ENCODE assay signal across 10 cellular contexts in genomic region chr7:2759736-2760097, GRCh38.
DNase-seq lines count a peak whose midpoint lies in the region; ATAC-seq and TF ChIP-seq lines count a peak whose summit lies in the region.
"Had no signal": no experiment of that assay in that cellular context is flagged by ENCODE, and none has a peak within 500 bp of the region (broad histone marks: within the 10 kb centered on the region; RNA-seq: fewer than 3 reads in every experiment).

No MANE protein-coding gene starts in this region.

- ATAC-seq in DND-41 (ENCODE audit: insufficient read depth, low read depth) (no peak), GM19463 (IDR thresholded peaks at IDR 0.05; ENCODE audit: unreplicated experiment) (no peak), HG03039 (IDR thresholded peaks at IDR 0.05; ENCODE audit: unreplicated experiment) (no peak), HG03097 (IDR thresholded peaks at IDR 0.05; ENCODE audit: low FRiP score, unreplicated experiment) (no peak)

- H4K20me1 ChIP-seq in DND-41 (ENCODE audit: insufficient read depth, low read length), result peaks cover 21% of the 10 kb centered on the region; the same call in 1 of the 2 replicates
- no peaks in the 10 kb centered on the region for H4K20me1 ChIP-seq in OCI-LY3 (ENCODE audit: insufficient read depth, low read length)
- no peaks in the 10 kb centered on the region for H4K20me1 ChIP-seq in fibroblast of lung (ENCODE audit: control insufficient read depth, extremely low read depth, insufficient read depth, low read length)

- H3K27ac ChIP-seq in DND-41 (ENCODE audit: low read length), result 0 out of 2 replicates have a peak overlapping the region, but pooled peaks have one; percentile 1
- H3K27ac ChIP-seq in OCI-LY3 (ENCODE audit: low read length), result no peak overlapping the region
- peak overlapping the region; percentile 91 for H3K27ac ChIP-seq in fibroblast of lung (ENCODE audit: insufficient read depth, low read length)
- H3K27ac ChIP-seq in rectal smooth muscle tissue (ENCODE audit: low read depth, low read length), result peak overlapping the region; percentile 77
- H3K27ac ChIP-seq: neutrophil had no signal

- DNase-seq in DND-41, result no peak
- DNase-seq in fibroblast of lung (ENCODE audit: low read depth in 2 of 2), result no peak
- no peak for DNase-seq in NCI-H82 treated with DMSO at 0.1 percent for 48 hours (lab: John Stamatoyannopoulos, UW; ENCODE audit: unreplicated experiment)

- H3K36me3 ChIP-seq in DND-41 (ENCODE audit: insufficient read depth, low read length) (peaks cover 13% of the 10 kb centered on the region; the same call in 1 of the 2 replicates), OCI-LY3 (replicated peaks; ENCODE audit: low read depth, low read length) (peaks cover 10% of the 10 kb centered on the region), fibroblast of lung (ENCODE audit: control insufficient read depth, insufficient read depth, low read length) (no peaks in the 10 kb centered on the region), rectal smooth muscle tissue (ENCODE audit: control insufficient read depth, insufficient read depth, low read length) (no peaks in the 10 kb centered on the region)
- H3K36me3 ChIP-seq: neutrophil, upper lobe of right lung had no signal

- H3K9ac ChIP-seq in DND-41 (ENCODE audit: low read depth, low read length) (no peak overlapping the region), OCI-LY3 (ENCODE audit: low read length) (0 out of 2 replicates have a peak overlapping the region, but pooled peaks have one; percentile 13), fibroblast of lung (ENCODE audit: insufficient read depth, low read length) (no peak overlapping the region), rectal smooth muscle tissue (ENCODE audit: low read length) (no peak overlapping the region)

- H3K4me2 ChIP-seq in DND-41 (ENCODE audit: insufficient read depth, low read length), result no peak overlapping the region
- H3K4me2 ChIP-seq in OCI-LY3 (ENCODE audit: low read length), result peak overlapping the region; percentile 58
- no peak overlapping the region for H3K4me2 ChIP-seq in fibroblast of lung (ENCODE audit: extremely low read depth, insufficient read depth, low read length)

- H2AFZ ChIP-seq in DND-41 (ENCODE audit: low read depth, low read length) (no peak overlapping the region), OCI-LY3 (ENCODE audit: low read depth, low read length) (no peak overlapping the region), fibroblast of lung (ENCODE audit: low read length) (no peak overlapping the region)

- no peaks in the 10 kb centered on the region for H3K79me2 ChIP-seq in DND-41 (ENCODE audit: insufficient read depth, low read length)
- peaks cover 8% of the 10 kb centered on the region; the same call in 1 of the 2 replicates for H3K79me2 ChIP-seq in OCI-LY3 (ENCODE audit: low read length)
- H3K79me2 ChIP-seq in fibroblast of lung (ENCODE audit: control insufficient read depth, insufficient read depth, low read length), result peaks cover 53% of the 10 kb centered on the region

- no peaks in the 10 kb centered on the region for H3K27me3 ChIP-seq in DND-41 (ENCODE audit: insufficient read depth, low read length, poor library complexity)
- H3K27me3 ChIP-seq in OCI-LY3 (ENCODE audit: low read depth, low read length), result no peaks in the 10 kb centered on the region
- H3K27me3 ChIP-seq in fibroblast of lung (ENCODE audit: control insufficient read depth, insufficient read depth, low read length), result no peaks in the 10 kb centered on the region
- H3K27me3 ChIP-seq in rectal smooth muscle tissue (ENCODE audit: control insufficient read depth, insufficient read depth, low read length), result no peaks in the 10 kb centered on the region
- H3K27me3 ChIP-seq: neutrophil, upper lobe of right lung had no signal

- H3K9me3 ChIP-seq in DND-41 (ENCODE audit: insufficient read depth, low read length, severe bottlenecking), result no peaks in the 10 kb centered on the region
- H3K9me3 ChIP-seq in OCI-LY3 (ENCODE audit: insufficient read depth, low read length), result no peaks in the 10 kb centered on the region
- H3K9me3 ChIP-seq in fibroblast of lung (ENCODE audit: control insufficient read depth, insufficient read depth, low read depth, low read length), result no peaks in the 10 kb centered on the region
- H3K9me3 ChIP-seq: neutrophil, upper lobe of right lung had no signal

- H3K4me1 ChIP-seq in DND-41 (ENCODE audit: insufficient read depth, low read length), result peaks cover 8% of the 10 kb centered on the region
- H3K4me1 ChIP-seq in OCI-LY3 (ENCODE audit: low read length), result peaks cover 40% of the 10 kb centered on the region
- peaks cover 58% of the 10 kb centered on the region for H3K4me1 ChIP-seq in fibroblast of lung (ENCODE audit: control insufficient read depth, extremely low read depth, insufficient read depth, low read length)
- peaks cover 61% of the 10 kb centered on the region for H3K4me1 ChIP-seq in rectal smooth muscle tissue (ENCODE audit: control insufficient read depth, insufficient read depth, low read length)

- TF ChIP-seq CTCF in DND-41 (IDR thresholded peaks at IDR 0.05; ENCODE audit: borderline replicate concordance, extremely low read depth, low read length, poor library complexity, severe bottlenecking) (no peak), OCI-LY3 (IDR thresholded peaks at IDR 0.05; ENCODE audit: low read depth, low read length) (no peak), fibroblast of lung (conservative IDR thresholded peaks at IDR 0.05 in 1 of 2, IDR thresholded peaks at IDR 0.05 in 1 of 2; ENCODE audit: low read depth in 1 of 2, low read length in 2 of 2) (no peak)

- H3K4me3 ChIP-seq in DND-41 (ENCODE audit: low read depth in 1 of 2, low read length in 2 of 2) (no peak overlapping the region), OCI-LY3 (ENCODE audit: low read length) (no peak overlapping the region; the same call in 1 of the 2 replicates), fibroblast of lung (replicated peaks in 1 of 4; ENCODE audit: control extremely low read depth in 1 of 4, insufficient read depth in 1 of 4, low read depth in 3 of 4, low read length in 4 of 4) (no peak overlapping the region), rectal smooth muscle tissue (ENCODE audit: low read length) (no peak overlapping the region)
- H3K4me3 ChIP-seq: upper lobe of right lung had no signal
